In the genomic region with DNA sequence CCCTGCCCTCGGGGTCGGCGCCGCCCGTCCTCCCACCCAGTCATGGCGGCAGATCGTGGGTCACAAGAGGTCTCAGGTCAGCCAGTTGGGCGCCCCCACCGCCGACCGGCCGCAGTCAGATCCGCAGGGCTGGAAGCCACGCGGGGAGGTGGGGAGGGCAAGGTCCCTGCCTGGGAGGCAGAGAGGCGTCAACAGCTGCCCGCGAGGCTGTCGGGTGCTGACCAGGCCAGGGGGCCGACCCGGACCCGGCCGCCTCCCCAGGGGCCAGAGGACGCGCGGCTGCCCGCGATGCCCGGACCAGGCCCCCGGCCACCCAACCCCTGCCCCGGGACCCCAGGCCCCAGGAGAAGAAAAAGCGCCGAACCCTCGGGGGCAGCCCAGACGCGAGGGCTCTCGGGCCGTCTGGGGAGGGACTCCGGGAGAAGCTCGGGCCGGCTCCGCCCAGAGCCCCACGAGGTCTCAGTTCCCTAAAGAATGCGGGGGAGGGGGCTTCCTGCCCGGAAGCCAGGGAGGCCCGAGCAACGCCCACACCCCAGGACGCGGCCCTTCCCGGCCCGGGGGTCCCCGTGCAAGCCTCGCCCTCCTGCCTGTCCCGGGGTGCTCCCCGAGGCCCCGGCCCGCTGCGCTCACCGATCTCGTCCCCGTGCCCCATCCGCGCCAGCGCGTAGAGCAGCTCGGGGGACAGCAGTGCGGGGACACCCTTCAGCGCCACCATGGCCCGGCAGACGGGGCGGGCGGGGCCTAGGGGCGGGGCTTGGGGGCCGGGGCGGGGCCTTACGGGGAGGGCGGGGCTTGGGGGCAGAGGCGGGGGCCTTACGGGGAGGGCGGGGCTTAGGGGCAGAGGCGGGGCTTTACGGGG, we compare ENCODE assay signal across 2 cellular contexts.
A peak's percentile ranks its signal among the peaks of the same experiment; 100 is the strongest.
TF ChIP-seq lines count a peak whose summit lies in the region.

A gene with protein sequence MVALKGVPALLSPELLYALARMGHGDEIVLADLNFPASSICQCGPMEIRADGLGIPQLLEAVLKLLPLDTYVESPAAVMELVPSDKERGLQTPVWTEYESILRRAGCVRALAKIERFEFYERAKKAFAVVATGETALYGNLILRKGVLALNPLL (minus strand): TSS at position 727 of the 859 bp plus-strand sequence. CDS start 12 bp downstream, at position 715.

TF ChIP-seq in HEK293, 187 proteins besides CTCF, POLR2A, EP300 and RAD21:
- TF ChIP-seq, protein P1, sequence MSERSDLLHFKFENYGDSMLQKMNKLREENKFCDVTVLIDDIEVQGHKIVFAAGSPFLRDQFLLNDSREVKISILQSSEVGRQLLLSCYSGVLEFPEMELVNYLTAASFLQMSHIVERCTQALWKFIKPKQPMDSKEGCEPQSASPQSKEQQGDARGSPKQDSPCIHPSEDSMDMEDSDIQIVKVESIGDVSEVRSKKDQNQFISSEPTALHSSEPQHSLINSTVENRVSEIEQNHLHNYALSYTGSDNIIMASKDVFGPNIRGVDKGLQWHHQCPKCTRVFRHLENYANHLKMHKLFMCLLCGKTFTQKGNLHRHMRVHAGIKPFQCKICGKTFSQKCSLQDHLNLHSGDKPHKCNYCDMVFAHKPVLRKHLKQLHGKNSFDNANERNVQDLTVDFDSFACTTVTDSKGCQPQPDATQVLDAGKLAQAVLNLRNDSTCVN (tag by site-specific recombination; optimal IDR thresholded peaks at IDR 0.05) = peak; percentile 31
- TF ChIP-seq ZIC2 (tag by site-specific recombination; IDR thresholded peaks at IDR 0.05) (peak; percentile 40; the same call in 1 of the 2 replicates), ZFP69B (tag by site-specific recombination; IDR thresholded peaks at IDR 0.05) (no peak), EGR2 (tag by site-specific recombination; IDR thresholded peaks at IDR 0.05; ENCODE audit: low read depth) (peak; percentile 31; the same call in 1 of the 2 replicates), GLIS2 (tag by site-specific recombination; IDR thresholded peaks at IDR 0.05) (peak; percentile 47), ZFHX2 (tag by site-specific recombination; conservative IDR thresholded peaks at IDR 0.05) (peak; percentile 47), ZNF391 (tag by site-specific recombination; IDR thresholded peaks at IDR 0.05; ENCODE audit: borderline replicate concordance, low read depth) (no peak), ZNF501 (tag by site-specific recombination; IDR thresholded peaks at IDR 0.05) (no peak), SP3 (tag by site-specific recombination; IDR thresholded peaks at IDR 0.05) (0 out of 2 replicates have a peak, but pooled peaks have one; percentile 30), ZNF571 (tag by site-specific recombination; IDR thresholded peaks at IDR 0.05) (no peak), FEZF1 (tag by site-specific recombination; IDR thresholded peaks at IDR 0.05) (no peak)
- TF ChIP-seq, protein P2, sequence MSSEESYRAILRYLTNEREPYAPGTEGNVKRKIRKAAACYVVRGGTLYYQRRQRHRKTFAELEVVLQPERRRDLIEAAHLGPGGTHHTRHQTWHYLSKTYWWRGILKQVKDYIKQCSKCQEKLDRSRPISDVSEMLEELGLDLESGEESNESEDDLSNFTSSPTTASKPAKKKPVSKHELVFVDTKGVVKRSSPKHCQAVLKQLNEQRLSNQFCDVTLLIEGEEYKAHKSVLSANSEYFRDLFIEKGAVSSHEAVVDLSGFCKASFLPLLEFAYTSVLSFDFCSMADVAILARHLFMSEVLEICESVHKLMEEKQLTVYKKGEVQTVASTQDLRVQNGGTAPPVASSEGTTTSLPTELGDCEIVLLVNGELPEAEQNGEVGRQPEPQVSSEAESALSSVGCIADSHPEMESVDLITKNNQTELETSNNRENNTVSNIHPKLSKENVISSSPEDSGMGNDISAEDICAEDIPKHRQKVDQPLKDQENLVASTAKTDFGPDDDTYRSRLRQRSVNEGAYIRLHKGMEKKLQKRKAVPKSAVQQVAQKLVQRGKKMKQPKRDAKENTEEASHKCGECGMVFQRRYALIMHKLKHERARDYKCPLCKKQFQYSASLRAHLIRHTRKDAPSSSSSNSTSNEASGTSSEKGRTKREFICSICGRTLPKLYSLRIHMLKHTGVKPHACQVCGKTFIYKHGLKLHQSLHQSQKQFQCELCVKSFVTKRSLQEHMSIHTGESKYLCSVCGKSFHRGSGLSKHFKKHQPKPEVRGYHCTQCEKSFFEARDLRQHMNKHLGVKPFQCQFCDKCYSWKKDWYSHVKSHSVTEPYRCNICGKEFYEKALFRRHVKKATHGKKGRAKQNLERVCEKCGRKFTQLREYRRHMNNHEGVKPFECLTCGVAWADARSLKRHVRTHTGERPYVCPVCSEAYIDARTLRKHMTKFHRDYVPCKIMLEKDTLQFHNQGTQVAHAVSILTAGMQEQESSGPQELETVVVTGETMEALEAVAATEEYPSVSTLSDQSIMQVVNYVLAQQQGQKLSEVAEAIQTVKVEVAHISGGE (tag by site-specific recombination; conservative IDR thresholded peaks at IDR 0.05; ENCODE audit: low read depth) = peak; percentile 88

TF ChIP-seq in endothelial cell of umbilical vein, 7 proteins besides CTCF, POLR2A, EP300 and RAD21 (continued from another document):
- TF ChIP-seq, protein P3, sequence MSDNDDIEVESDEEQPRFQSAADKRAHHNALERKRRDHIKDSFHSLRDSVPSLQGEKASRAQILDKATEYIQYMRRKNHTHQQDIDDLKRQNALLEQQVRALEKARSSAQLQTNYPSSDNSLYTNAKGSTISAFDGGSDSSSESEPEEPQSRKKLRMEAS (IDR thresholded peaks at IDR 0.05; ENCODE audit: insufficient read depth, insufficient read length) = peak; percentile 28
- peak; percentile 36 for TF ChIP-seq POLR2AphosphoS5 (IDR thresholded peaks at IDR 0.05; ENCODE audit: insufficient read depth, low read depth, low read length)
- TF ChIP-seq JUN (IDR thresholded peaks at IDR 0.05; ENCODE audit: borderline replicate concordance, insufficient read depth, insufficient read length, low read depth) = no peak
